Comparison of ENCODE assay signal across 16 cellular contexts in the genomic region with DNA sequence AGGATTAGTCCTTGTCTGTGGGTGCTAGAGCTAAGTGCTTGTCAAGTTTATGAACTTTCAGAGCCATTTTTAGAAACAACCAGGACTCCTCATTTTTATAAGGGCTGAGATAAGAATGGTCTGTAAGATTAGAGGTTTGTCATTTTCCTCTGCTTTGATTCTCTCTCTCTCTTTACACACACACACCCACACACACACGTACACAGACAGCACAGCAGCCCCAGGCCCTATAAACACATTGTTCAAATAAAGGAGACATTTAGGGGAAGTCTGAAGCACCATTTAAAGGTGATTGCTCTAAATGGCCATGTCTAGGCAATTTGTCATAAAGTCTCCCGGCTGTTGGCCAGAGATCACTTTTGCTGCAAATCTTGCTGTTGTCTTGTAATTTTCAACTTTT.
"Had no signal": no experiment of that assay in that cellular context is flagged by ENCODE, and none has a peak within 500 bp of the region (broad histone marks: within the 10 kb centered on the region; RNA-seq: fewer than 3 reads in every experiment).

No MANE protein-coding gene starts in this region.

- H3K4me1 ChIP-seq: upper lobe of left lung had no signal

- H3K36me3 ChIP-seq: upper lobe of left lung had no signal

- H3K9me3 Mint-ChIP-seq: activated B cell treated with CpG ODN at 0.5 μM for 24 hours; activated CD4-positive, alpha-beta T cell treated with anti-CD3 and anti-CD28 coated beads, Interleukin-2, amount 10 ng/mL, durations not matched to agents 24 days and 14 days; activated naive CD4-positive, alpha-beta T cell treated with anti-CD3 and anti-CD28 coated beads for 36 hours; activated T-helper 17 cell treated with anti-CD3 and anti-CD28 coated beads, Interleukin-2, amount 50 U/mL, for 72 hours; natural killer cell treated with Interleukin-12 subunit alpha and Interleukin-12 subunit beta and Interleukin-15 and Interleukin-18, amount 100 ng/mL, for 72 hours; T-helper 1 cell treated with Interleukin-12 subunit alpha and Interleukin-12 subunit beta and Interleukin-4 antibody, amounts not matched to agents 30 μg/mL and 1 μg/mL, for 36 hours had no signal

- H3K4me1 Mint-ChIP-seq: activated CD4-positive, alpha-beta T cell treated with anti-CD3 and anti-CD28 coated beads, Interleukin-2, amount 10 ng/mL, durations not matched to agents 24 days and 14 days had no signal

- H3K4me3 Mint-ChIP-seq: activated B cell treated with CpG ODN at 0.5 μM for 24 hours; activated CD4-positive, alpha-beta T cell treated with anti-CD3 and anti-CD28 coated beads, Interleukin-2, amount 10 ng/mL, durations not matched to agents 24 days and 14 days; activated naive CD4-positive, alpha-beta T cell treated with anti-CD3 and anti-CD28 coated beads for 36 hours; activated T-helper 17 cell treated with anti-CD3 and anti-CD28 coated beads, Interleukin-2, amount 50 U/mL, for 72 hours; natural killer cell treated with Interleukin-12 subunit alpha and Interleukin-12 subunit beta and Interleukin-15 and Interleukin-18, amount 100 ng/mL, for 72 hours; T-helper 1 cell treated with Interleukin-12 subunit alpha and Interleukin-12 subunit beta and Interleukin-4 antibody, amounts not matched to agents 30 μg/mL and 1 μg/mL, for 36 hours had no signal

- H3K36me3 Mint-ChIP-seq: natural killer cell treated with Interleukin-12 subunit alpha and Interleukin-12 subunit beta and Interleukin-15 and Interleukin-18, amount 100 ng/mL, for 72 hours had no signal

- H3K27ac Mint-ChIP-seq: activated B cell treated with CpG ODN at 0.5 μM for 24 hours; activated CD4-positive, alpha-beta T cell treated with anti-CD3 and anti-CD28 coated beads, Interleukin-2, amount 10 ng/mL, durations not matched to agents 24 days and 14 days; activated naive CD4-positive, alpha-beta T cell treated with anti-CD3 and anti-CD28 coated beads for 36 hours; activated T-helper 17 cell treated with anti-CD3 and anti-CD28 coated beads, Interleukin-2, amount 50 U/mL, for 72 hours; natural killer cell treated with Interleukin-12 subunit alpha and Interleukin-12 subunit beta and Interleukin-15 and Interleukin-18, amount 100 ng/mL, for 72 hours; T-helper 1 cell treated with Interleukin-12 subunit alpha and Interleukin-12 subunit beta and Interleukin-4 antibody, amounts not matched to agents 30 μg/mL and 1 μg/mL, for 36 hours had no signal

- H3K9me3 ChIP-seq: upper lobe of left lung had no signal

- DNase-seq: activated B cell treated with CpG ODN at 0.5 μM for 24 hours; activated CD4-positive, alpha-beta T cell treated with anti-CD3 and anti-CD28 coated beads, Interleukin-2, amount 10 ng/mL, durations not matched to agents 24 days and 14 days; activated CD8-positive, alpha-beta memory T cell treated with anti-CD3 and anti-CD28 coated beads for 24 hours; activated naive CD4-positive, alpha-beta T cell treated with anti-CD3 and anti-CD28 coated beads for 36 hours; activated T-cell treated with anti-CD3 and anti-CD28 coated beads for 4 hours; central memory CD4-positive, alpha-beta T cell; cortex of kidney; hypothalamus; left cardiac atrium; stimulated activated CD4-positive, alpha-beta T cell treated with anti-CD3 and anti-CD28 coated beads, Interleukin-2, amount 100 ng/mL, for 48 hours; stimulated activated naive CD4-positive, alpha-beta T cell treated with Interleukin-2 at 50 U/mL for 16 hours; upper lobe of left lung had no signal

- H3K27me3 ChIP-seq: upper lobe of left lung had no signal

- H3K4me3 ChIP-seq: lung, upper lobe of left lung had no signal

- H3K27ac ChIP-seq: upper lobe of left lung had no signal
